Comparison of ENCODE assay signal across 8 cellular contexts in the genomic region with DNA sequence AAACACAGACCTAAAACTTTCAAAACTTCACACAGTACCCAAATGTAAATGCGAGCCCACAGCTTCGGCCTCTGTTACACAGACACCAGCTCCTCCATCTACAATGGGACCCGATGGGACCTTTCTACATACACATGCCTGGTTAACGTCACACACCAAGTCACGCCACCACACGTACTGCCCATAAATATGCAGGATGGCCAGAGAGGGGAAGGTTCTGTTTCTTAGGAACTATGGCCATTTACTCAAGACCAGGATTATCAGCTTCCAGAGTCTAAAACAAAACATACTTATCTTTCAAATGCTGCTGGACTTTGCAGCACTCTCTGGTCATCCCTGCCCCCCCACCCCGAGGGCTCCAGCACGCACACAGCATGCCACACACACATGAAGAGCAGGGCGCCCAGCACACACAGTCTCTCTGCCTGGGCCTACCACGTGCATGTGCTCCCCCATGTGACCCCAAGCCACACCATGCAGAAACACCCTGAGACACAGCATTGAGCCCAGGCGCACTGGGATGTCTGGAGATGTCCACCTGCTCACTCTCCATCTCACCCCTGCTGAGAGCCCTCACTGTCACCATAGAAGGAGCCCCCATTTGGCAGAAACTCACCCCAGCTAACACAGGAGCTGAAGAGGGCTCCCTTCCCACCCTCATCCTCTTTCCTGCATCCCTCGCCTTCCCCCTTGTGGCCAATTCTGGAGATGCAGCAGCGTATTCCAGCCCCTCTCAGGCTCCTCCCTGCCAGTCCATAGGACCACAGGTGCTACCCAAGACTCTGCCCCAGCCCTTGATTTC.
A peak's percentile ranks its signal among the peaks of the same experiment; 100 is the strongest.
DNase-seq lines count a peak whose midpoint lies in the region; ATAC-seq, FAIRE-seq and TF ChIP-seq lines count a peak whose summit lies in the region.

No MANE protein-coding gene starts in this region.

- BruUV-seq in HepG2 (replicated peaks; lab: Mats Ljungman, UMichigan), result no TSS peak

- H3K79me2 ChIP-seq in HepG2 (ENCODE audit: insufficient read depth, low read length), result no peaks in the 10 kb centered on the region

- H4K20me1 ChIP-seq in HepG2 (ENCODE audit: insufficient read depth, low read length), result no peaks in the 10 kb centered on the region

- H3K4me3 ChIP-seq in HepG2 (replicated peaks in 1 of 3; ENCODE audit: insufficient read depth in 1 of 3, low read depth in 2 of 3, low read length in 3 of 3), result no peak overlapping the region

- TF ChIP-seq CTCF in chondrocyte (IDR thresholded peaks at IDR 0.05), result peak; percentile 87
- peak; percentile 96 for TF ChIP-seq CTCF in HepG2 (CRISPR knock-in tag; IDR thresholded peaks at IDR 0.05)

- WGBS in HepG2 (ENCODE audit: low lambda C conversion rate), result 31% methylated on average over 8 of the region's 13 CpGs

- peaks cover 7% of the 10 kb centered on the region for H3K4me1 Mint-ChIP-seq in activated CD4-positive, alpha-beta T cell treated with anti-CD3 and anti-CD28 coated beads for 36 hours
- no peaks in the 10 kb centered on the region for H3K4me1 Mint-ChIP-seq in chondrocyte (ENCODE audit: low read depth)

- H3K9me3 ChIP-seq in HepG2 (ENCODE audit: low read length), result no peaks in the 10 kb centered on the region

- H3K4me3 Mint-ChIP-seq in activated CD4-positive, alpha-beta T cell treated with anti-CD3 and anti-CD28 coated beads for 36 hours, result no peak overlapping the region
- H3K4me3 Mint-ChIP-seq in chondrocyte (ENCODE audit: unreplicated experiment), result no peak overlapping the region

- DNase-seq in ACHN (peak; percentile 68), GM19239 (ENCODE audit: insufficient read length, low spot score) (peak; percentile 75), NCI-H2227 treated with DMSO at 0.1 percent for 48 hours (lab: John Stamatoyannopoulos, UW) (peak; percentile 71), chondrocyte (ENCODE audit: low spot score) (no peak), HepG2 (ENCODE audit: low spot score) (peak; percentile 57)
- peak; percentile 87 for DNase-seq in activated CD4-positive, alpha-beta T cell treated with anti-CD3 and anti-CD28 coated beads for 36 hours
- peak; percentile 24 to 70 (median 45) for DNase-seq in stimulated activated CD4-positive, alpha-beta T cell treated with anti-CD3 and anti-CD28 coated beads, TNF-alpha, amount 100 ng/mL, for 1 hour (ENCODE audit: low read depth in 3 of 3, low spot score in 1 of 3)

- POLR2A ChIA-PET in activated CD4-positive, alpha-beta T cell treated with anti-CD3 and anti-CD28 coated beads for 36 hours (lab: Charles Lee), result no interaction called here
- POLR2A ChIA-PET in HepG2 (lab: Yijun Ruan, JAX), result no interaction called here

- no peak overlapping the region for H2AFZ ChIP-seq in HepG2 (ENCODE audit: low read length)

- peaks cover 3 to 40% of the 10 kb centered on the region in 2 experiments; a peak in 4 of 5 replicates for H3K27me3 ChIP-seq in HepG2 (ENCODE audit: control insufficient read depth in 1 of 2, insufficient read depth in 2 of 2, low read length in 2 of 2)

- H3K4me2 ChIP-seq in HepG2 (ENCODE audit: low read depth, low read length), result no peak overlapping the region

- no peak overlapping the region for H3K27ac Mint-ChIP-seq in activated CD4-positive, alpha-beta T cell treated with anti-CD3 and anti-CD28 coated beads for 36 hours
- H3K27ac Mint-ChIP-seq in chondrocyte (ENCODE audit: unreplicated experiment), result no peak overlapping the region

- no peaks in the 10 kb centered on the region for H3K36me3 Mint-ChIP-seq in activated CD4-positive, alpha-beta T cell treated with anti-CD3 and anti-CD28 coated beads for 36 hours (ENCODE audit: low read depth)
- H3K36me3 Mint-ChIP-seq in chondrocyte (ENCODE audit: low read depth), result no peaks in the 10 kb centered on the region

- FAIRE-seq in GM19239 (lab: Jason Lieb, UNC) (peak; percentile 58), HepG2 (lab: Jason Lieb, UNC) (peak; percentile 34)

- peaks cover 3% of the 10 kb centered on the region for H3K27me3 Mint-ChIP-seq in activated CD4-positive, alpha-beta T cell treated with anti-CD3 and anti-CD28 coated beads for 36 hours
- peaks cover 9% of the 10 kb centered on the region for H3K27me3 Mint-ChIP-seq in chondrocyte (ENCODE audit: low read depth)

- peak; percentile 90 for TF ChIP-seq RAD21 in HepG2 (CRISPR knock-in tag; IDR thresholded peaks at IDR 0.05)

- intact Hi-C loops in activated CD4-positive, alpha-beta T cell treated with anti-CD3 and anti-CD28 coated beads for 36 hours (cut with DNase I, micrococcal nuclease), result loop anchor here (1.0 to 5.0 kb wide), 5 partner anchors 99 to 295 kb away; a partner anchor contains a TSS
- intact Hi-C loops in HepG2 (cut with micrococcal nuclease; ENCODE audit: unreplicated experiment), result loop anchor here (1.0 to 5.0 kb wide), 3 partner anchors 99 to 205 kb away; no protein-coding TSS in a partner anchor

- CTCF ChIA-PET in activated CD4-positive, alpha-beta T cell treated with anti-CD3 and anti-CD28 coated beads for 36 hours (lab: Charles Lee), result interaction anchor here (0.6 to 1.9 kb wide), 11 partner anchors 8 to 224 kb away, joined by 3 to 11 read pairs (median 3); no protein-coding TSS in a partner anchor
- CTCF ChIA-PET in HepG2 (lab: Yijun Ruan, JAX; ENCODE audit: low intra/inter-chr PET ratio, low total read pairs), result interaction anchor here (1.6 to 1.9 kb wide), 2 partner anchors 163 to 204 kb away, joined by 13 to 20 read pairs; no protein-coding TSS in a partner anchor

- in situ Hi-C loops in ACHN (cut with HindIII; ENCODE audit: low pct_ligation_motif_present, low pct_unique_long_range_greater_than_20kb, low sequenced_read_pairs) (no loop called here), HepG2 (cut with HindIII; ENCODE audit: extremely low pct_ligation_motif_present, low pct_unique_long_range_greater_than_20kb) (loop anchor here (10.0 kb wide), 1 partner anchor 208 kb away; no protein-coding TSS in a partner anchor)

- no peak for TF ChIP-seq EP300 in HepG2 (IDR thresholded peaks at IDR 0.05; ENCODE audit: low read depth in 2 of 2, low read length in 2 of 2)
- no peak for TF ChIP-seq EP300 in HepG2 (CRISPR knock-in tag; IDR thresholded peaks at IDR 0.05; ENCODE audit: borderline replicate concordance)

- no peaks in the 10 kb centered on the region for H3K36me3 ChIP-seq in HepG2 (replicated peaks in 1 of 2; ENCODE audit: control insufficient read depth in 1 of 2, insufficient read depth in 2 of 2, low read length in 2 of 2)

- no peak overlapping the region for H3K27ac ChIP-seq in HepG2 (ENCODE audit: extremely low read length, insufficient read depth, low read length)

- no peak for TF ChIP-seq POLR2A in HepG2 (IDR thresholded peaks at IDR 0.05; ENCODE audit: insufficient read depth in 1 of 2, low read depth in 2 of 2, low read length in 2 of 2)

- no peak overlapping the region for H3K9ac ChIP-seq in HepG2 (ENCODE audit: insufficient read depth, low read depth, low read length)

- no peaks in the 10 kb centered on the region for H3K4me1 ChIP-seq in HepG2 (ENCODE audit: insufficient read depth, low read length)

- no peaks in the 10 kb centered on the region for H3K9me3 Mint-ChIP-seq in activated CD4-positive, alpha-beta T cell treated with anti-CD3 and anti-CD28 coated beads for 36 hours (ENCODE audit: low read depth)
- no peaks in the 10 kb centered on the region for H3K9me3 Mint-ChIP-seq in chondrocyte (ENCODE audit: low read depth)

- peak; percentile 75 for ATAC-seq in activated CD4-positive, alpha-beta T cell treated with anti-CD3 and anti-CD28 coated beads for 36 hours
- peak; percentile 78 for ATAC-seq in HepG2
- no peak for ATAC-seq in GM19455 (IDR thresholded peaks at IDR 0.05; ENCODE audit: unreplicated experiment)

TF ChIP-seq in HepG2, 621 proteins besides CTCF, POLR2A, EP300 and RAD21 (continues in another document):
- peak; percentile 51 for TF ChIP-seq XRCC5 (optimal IDR thresholded peaks at IDR 0.05; ENCODE audit: low read length)
- TF ChIP-seq, protein P1, sequence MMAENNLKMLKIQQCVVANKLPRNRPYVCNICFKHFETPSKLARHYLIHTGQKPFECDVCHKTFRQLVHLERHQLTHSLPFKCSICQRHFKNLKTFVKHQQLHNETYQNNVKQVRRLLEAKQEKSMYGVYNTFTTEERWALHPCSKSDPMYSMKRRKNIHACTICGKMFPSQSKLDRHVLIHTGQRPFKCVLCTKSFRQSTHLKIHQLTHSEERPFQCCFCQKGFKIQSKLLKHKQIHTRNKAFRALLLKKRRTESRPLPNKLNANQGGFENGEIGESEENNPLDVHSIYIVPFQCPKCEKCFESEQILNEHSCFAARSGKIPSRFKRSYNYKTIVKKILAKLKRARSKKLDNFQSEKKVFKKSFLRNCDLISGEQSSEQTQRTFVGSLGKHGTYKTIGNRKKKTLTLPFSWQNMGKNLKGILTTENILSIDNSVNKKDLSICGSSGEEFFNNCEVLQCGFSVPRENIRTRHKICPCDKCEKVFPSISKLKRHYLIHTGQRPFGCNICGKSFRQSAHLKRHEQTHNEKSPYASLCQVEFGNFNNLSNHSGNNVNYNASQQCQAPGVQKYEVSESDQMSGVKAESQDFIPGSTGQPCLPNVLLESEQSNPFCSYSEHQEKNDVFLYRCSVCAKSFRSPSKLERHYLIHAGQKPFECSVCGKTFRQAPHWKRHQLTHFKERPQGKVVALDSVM (CRISPR knock-in tag; IDR thresholded peaks at IDR 0.05), result no peak
- no peak for TF ChIP-seq MXD4 (CRISPR knock-in tag; IDR thresholded peaks at IDR 0.05)
- TF ChIP-seq ZNF263 (CRISPR knock-in tag; IDR thresholded peaks at IDR 0.05), result peak; percentile 93
- peak; percentile 14; the same call in 1 of the 2 replicates for TF ChIP-seq ZFY (CRISPR knock-in tag; IDR thresholded peaks at IDR 0.05)
- TF ChIP-seq, protein P2, sequence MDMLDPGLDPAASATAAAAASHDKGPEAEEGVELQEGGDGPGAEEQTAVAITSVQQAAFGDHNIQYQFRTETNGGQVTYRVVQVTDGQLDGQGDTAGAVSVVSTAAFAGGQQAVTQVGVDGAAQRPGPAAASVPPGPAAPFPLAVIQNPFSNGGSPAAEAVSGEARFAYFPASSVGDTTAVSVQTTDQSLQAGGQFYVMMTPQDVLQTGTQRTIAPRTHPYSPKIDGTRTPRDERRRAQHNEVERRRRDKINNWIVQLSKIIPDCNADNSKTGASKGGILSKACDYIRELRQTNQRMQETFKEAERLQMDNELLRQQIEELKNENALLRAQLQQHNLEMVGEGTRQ (IDR thresholded peaks at IDR 0.05; ENCODE audit: low read depth, low read length), result peak; percentile 49; the same call in 1 of the 2 replicates
- TF ChIP-seq, protein P2 (CRISPR knock-in tag; IDR thresholded peaks at IDR 0.05; ENCODE audit: borderline replicate concordance), result no peak
- peak; percentile 18; the same call in 1 of the 2 replicates for TF ChIP-seq NRL (CRISPR knock-in tag; IDR thresholded peaks at IDR 0.05; ENCODE audit: borderline replicate concordance)
- TF ChIP-seq SALL1 (CRISPR knock-in tag; IDR thresholded peaks at IDR 0.05), result peak; percentile 38; the same call in 1 of the 2 replicates
- no peak for TF ChIP-seq SALL2 (CRISPR knock-in tag; IDR thresholded peaks at IDR 0.05)
